8 cellular contexts compared by ENCODE assay signal in the genomic region with DNA sequence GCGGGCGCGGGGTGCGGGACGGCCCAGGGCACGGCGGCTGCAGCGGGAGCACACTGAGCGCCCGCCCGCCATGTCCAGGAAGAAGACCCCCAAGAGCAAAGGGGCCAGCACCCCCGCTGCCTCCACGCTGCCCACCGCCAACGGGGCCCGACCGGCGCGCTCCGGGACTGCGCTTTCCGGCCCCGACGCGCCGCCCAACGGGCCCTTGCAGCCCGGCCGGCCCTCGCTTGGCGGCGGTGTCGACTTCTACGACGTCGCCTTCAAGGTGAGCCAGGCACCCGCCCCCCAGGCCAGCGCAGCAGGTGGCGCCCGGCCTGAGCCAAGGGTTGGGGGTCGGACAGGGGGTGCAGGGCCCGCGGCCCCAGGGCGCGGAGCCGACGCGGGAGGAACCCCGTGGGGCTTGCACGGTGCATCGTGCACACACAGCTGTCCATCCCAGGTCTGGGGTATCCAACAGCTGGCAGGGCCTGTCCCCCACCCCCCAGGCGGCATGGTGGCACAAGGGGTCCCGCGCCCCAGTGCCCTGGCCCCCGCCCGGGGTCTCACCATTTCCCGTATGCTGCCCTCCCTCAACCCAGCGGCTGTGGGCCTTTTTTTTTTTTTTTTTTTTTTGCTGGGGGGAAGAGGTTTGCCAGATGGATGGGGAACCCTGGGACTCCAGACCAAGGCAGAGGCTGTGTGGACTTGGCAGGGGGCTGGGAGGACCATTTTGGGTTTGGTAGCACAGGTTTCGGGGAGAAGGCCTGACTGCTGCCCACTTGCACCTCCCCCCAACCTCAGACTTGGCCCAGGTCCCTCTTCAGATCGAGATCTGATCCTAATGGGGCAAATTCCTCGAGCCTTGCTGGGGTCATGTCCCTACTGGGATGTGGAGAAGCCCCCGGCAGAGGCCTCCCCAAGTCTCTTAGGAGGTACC. TPM values are rescaled to one million over a fixed set of nuclear protein-coding genes. Genes with fewer than 3 reads are reported as not detected.
DNase-seq lines count a peak whose midpoint lies in the region; ATAC-seq and TF ChIP-seq lines count a peak whose summit lies in the region.

No MANE protein-coding gene starts in this region.

- ATAC-seq in lower lobe of right lung: no peak
- ATAC-seq in GM21528 (IDR thresholded peaks at IDR 0.05; ENCODE audit: low FRiP score, unreplicated experiment): no peak

- H3K27me3 ChIP-seq in lower lobe of right lung (ENCODE audit: low read depth): no peaks in the 10 kb centered on the region
- H3K27me3 ChIP-seq in vagina: no peaks in the 10 kb centered on the region

- H3K27ac ChIP-seq in lower lobe of right lung (no peak overlapping the region), vagina (no peak overlapping the region)

- no peaks in the 10 kb centered on the region for H3K9me3 ChIP-seq in lower lobe of right lung
- H3K9me3 ChIP-seq in vagina: no peaks in the 10 kb centered on the region

- H3K4me1 ChIP-seq in lower lobe of right lung (peaks cover 58% of the 10 kb centered on the region), vagina (peaks cover 63% of the 10 kb centered on the region)

- TF ChIP-seq POLR2A in vagina (IDR thresholded peaks at IDR 0.05): no peak

- TF ChIP-seq CTCF in LNCAP (IDR thresholded peaks at IDR 0.05) (peak; percentile 19; the same call in 1 of the 2 replicates), lower lobe of right lung (IDR thresholded peaks at IDR 0.05) (no peak), vagina (IDR thresholded peaks at IDR 0.05) (no peak)

- DNase-seq in ELF-1 (ENCODE audit: low read depth, low spot score) (peak; percentile 41), astrocyte of the hippocampus (ENCODE audit: low read depth, low spot score) (peak; percentile 40), lower lobe of right lung (no peak), vagina (ENCODE audit: extremely low spot score in 2 of 2) (no peak), SW 1271 (lab: John Stamatoyannopoulos, UW) (no peak), NCI-H2227 treated with DMSO at 0.1 percent for 48 hours (lab: John Stamatoyannopoulos, UW) (no peak)

- intact Hi-C loops in lower lobe of right lung (cut with DNase I): loop anchor here (10.0 kb wide), 1 partner anchor 124 kb away; a partner anchor contains a TSS
- intact Hi-C loops in vagina (cut with DNase I): no loop called here

- H3K4me3 ChIP-seq in lower lobe of right lung: peak overlapping the region; percentile 56
- peak overlapping the region; percentile 45 to 63 for H3K4me3 ChIP-seq in vagina

- peaks cover 21% of the 10 kb centered on the region for H3K36me3 ChIP-seq in lower lobe of right lung
- no peaks in the 10 kb centered on the region for H3K36me3 ChIP-seq in vagina

RNA-seq across cellular contexts. Expression of a gene that starts 0.5 kb away (rescaled TPM):
- total RNA-seq in lower lobe of right lung: 0.80 TPM
- 1.5 TPM for total RNA-seq in vagina

RNA-seq across cellular contexts. Expression of a gene that starts 6.6 kb away (rescaled TPM):
- 61.9 TPM for total RNA-seq in lower lobe of right lung
- total RNA-seq in vagina: 38.8 TPM

RNA-seq across cellular contexts. Expression of a gene that starts 13.3 kb away (rescaled TPM):
- total RNA-seq in lower lobe of right lung (81.6 TPM), vagina (153 TPM)

RNA-seq across cellular contexts. Expression of a gene that starts 47.4 kb away (rescaled TPM):
- total RNA-seq in lower lobe of right lung (0.09 TPM), vagina (0.25 TPM)

RNA-seq across cellular contexts. Expression of a gene that starts 56.3 kb away (rescaled TPM):
- total RNA-seq in lower lobe of right lung (26.6 TPM), vagina (51.6 TPM)

Comparison
In these comparisons a context has a peak if more than half of its experiments do, and no peak if none do; other contexts are left out.
1. DNase-seq: peak in ELF-1 (single experiment) and astrocyte of the hippocampus (single experiment); none in lower lobe of right lung (single experiment), vagina (0 of 2), SW 1271 (0 of 2) and NCI-H2227 treated with DMSO at 0.1 percent for 48 hours (single experiment).